In the genomic region with DNA sequence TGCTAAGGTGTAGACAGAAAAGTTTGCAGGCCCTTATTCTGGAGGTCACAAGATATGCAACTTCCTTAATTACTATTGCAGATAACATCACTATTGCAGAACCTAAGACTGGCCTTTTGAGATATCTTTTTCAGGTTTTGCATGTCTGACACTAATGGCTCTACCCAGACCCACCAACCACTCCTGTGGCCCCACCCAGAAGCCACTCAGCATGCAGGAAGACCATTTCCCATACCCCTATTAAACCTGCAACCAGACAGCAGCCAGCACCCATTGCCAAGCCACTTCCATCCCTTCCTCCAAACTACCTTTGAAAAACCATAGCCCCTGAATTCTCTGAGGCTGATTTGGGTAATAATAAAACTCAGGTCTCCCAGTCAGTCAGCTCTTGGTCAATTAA, we compare ENCODE assay signal across 20 cellular contexts.
"Had no signal": no experiment of that assay in that cellular context is flagged by ENCODE, and none has a peak within 500 bp of the region (broad histone marks: within the 10 kb centered on the region; RNA-seq: fewer than 3 reads in every experiment).

No MANE protein-coding gene starts in this region.

- H3K4me2 ChIP-seq: hepatocyte had no signal

- H3K4me3 ChIP-seq: colonic mucosa, hepatocyte, right atrium auricular region, sigmoid colon, skin epidermis, testis, tibial nerve had no signal

- H3K27ac Mint-ChIP-seq: mesothelial cell of epicardium; natural killer cell; stimulated activated naive B cell treated with anti-CD40 and anti-IgM and Interleukin-4, amounts not matched to agents 10 μg/mL and 1 μg/mL and 100 μg/mL, for 72 hours; stimulated activated naive CD8-positive, alpha-beta T cell treated with anti-CD3 and anti-CD28 coated beads, Interleukin-15, amount 100 ng/mL, for 72 hours had no signal

- H3K79me2 ChIP-seq: hepatocyte had no signal

- H3K9me3 Mint-ChIP-seq: neural crest cell; stimulated activated naive CD8-positive, alpha-beta T cell treated with anti-CD3 and anti-CD28 coated beads, Interleukin-15, amount 100 ng/mL, for 72 hours had no signal

- H3K27me3 Mint-ChIP-seq: stimulated activated naive B cell treated with anti-CD40 and anti-IgM and Interleukin-4, amounts not matched to agents 10 μg/mL and 1 μg/mL and 100 μg/mL, for 72 hours; stimulated activated naive CD8-positive, alpha-beta T cell treated with anti-CD3 and anti-CD28 coated beads, Interleukin-15, amount 100 ng/mL, for 72 hours had no signal

- H3K36me3 ChIP-seq: colonic mucosa, right atrium auricular region, sigmoid colon, tibial nerve had no signal

- H3K27ac ChIP-seq: colonic mucosa, hepatocyte, right atrium auricular region, sigmoid colon, skin epidermis, testis, tibial nerve had no signal

- H3K36me3 Mint-ChIP-seq: mesothelial cell of epicardium; natural killer cell; stimulated activated naive B cell treated with anti-CD40 and anti-IgM and Interleukin-4, amounts not matched to agents 10 μg/mL and 1 μg/mL and 100 μg/mL, for 72 hours had no signal

- H3K4me1 Mint-ChIP-seq: natural killer cell; neural crest cell; stimulated activated naive B cell treated with anti-CD40 and anti-IgM and Interleukin-4, amounts not matched to agents 10 μg/mL and 1 μg/mL and 100 μg/mL, for 72 hours; stimulated activated naive CD8-positive, alpha-beta T cell treated with anti-CD3 and anti-CD28 coated beads, Interleukin-15, amount 100 ng/mL, for 72 hours had no signal

- H2AFZ ChIP-seq: hepatocyte had no signal

- ATAC-seq: left lobe of liver; natural killer cell; stimulated activated naive B cell treated with anti-CD40 and anti-IgM and Interleukin-4, amounts not matched to agents 10 μg/mL and 1 μg/mL and 100 μg/mL, for 72 hours; stimulated activated naive CD8-positive, alpha-beta T cell treated with anti-CD3 and anti-CD28 coated beads, Interleukin-15, amount 100 ng/mL, for 72 hours had no signal

- H3K4me1 ChIP-seq: colonic mucosa, right atrium auricular region, testis, tibial nerve had no signal

- H3K4me3 Mint-ChIP-seq: mesothelial cell of epicardium; natural killer cell; neural crest cell; stimulated activated naive B cell treated with anti-CD40 and anti-IgM and Interleukin-4, amounts not matched to agents 10 μg/mL and 1 μg/mL and 100 μg/mL, for 72 hours; stimulated activated naive CD8-positive, alpha-beta T cell treated with anti-CD3 and anti-CD28 coated beads, Interleukin-15, amount 100 ng/mL, for 72 hours had no signal

- H3K27me3 ChIP-seq: colonic mucosa, hepatocyte, right atrium auricular region, sigmoid colon, testis, tibial nerve had no signal

- H3K9me3 ChIP-seq: colonic mucosa, right atrium auricular region, testis, tibial nerve had no signal

- DNase-seq: colonic mucosa; dermis blood vessel endothelial cell; erythroblast; foreskin melanocyte; head of caudate nucleus; natural killer cell; posterior cingulate gyrus; sigmoid colon; stimulated activated CD4-positive, alpha-beta T cell treated with anti-CD3 and anti-CD28 coated beads, Interleukin-2, amount 100 ng/mL, for 24 hours; stimulated activated CD4-positive, alpha-beta T cell treated with anti-CD3 and anti-CD28 coated beads, Interleukin-4, amount 100 ng/mL, for 4 hours; stimulated activated naive B cell treated with anti-CD40 and anti-IgM and Interleukin-4, amounts not matched to agents 10 μg/mL and 1 μg/mL and 100 μg/mL, for 72 hours; stimulated activated naive CD8-positive, alpha-beta T cell treated with anti-CD3 and anti-CD28 coated beads, Interleukin-15, amount 100 ng/mL, for 72 hours; testis had no signal
